In the genomic region with DNA sequence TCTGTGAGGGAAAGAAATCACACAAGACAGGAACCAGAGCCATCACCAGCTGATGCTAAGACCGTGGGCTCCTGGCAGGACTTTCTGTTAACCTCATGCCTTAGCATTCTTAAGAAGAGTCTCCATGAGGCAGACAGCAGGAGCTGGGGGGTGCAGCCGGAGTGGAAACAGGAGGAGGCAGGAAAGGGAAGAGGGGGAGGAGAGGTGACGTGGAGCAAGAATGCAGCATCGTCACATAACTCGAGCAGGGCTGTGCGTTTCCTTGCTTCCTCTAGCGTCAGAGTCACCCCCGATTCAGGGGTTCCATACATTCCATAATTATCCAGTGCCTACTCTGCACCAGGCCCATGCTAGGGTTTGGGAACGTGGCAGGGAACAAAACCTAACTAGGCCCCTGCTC, we compare ENCODE assay signal across 10 cellular contexts. TPM values are rescaled to one million over a fixed set of nuclear protein-coding genes. Genes with fewer than 3 reads are reported as not detected.
DNase-seq lines count a peak whose midpoint lies in the region; ATAC-seq and TF ChIP-seq lines count a peak whose summit lies in the region.
"Had no signal": no experiment of that assay in that cellular context is flagged by ENCODE, and none has a peak within 500 bp of the region (broad histone marks: within the 10 kb centered on the region; RNA-seq: fewer than 3 reads in every experiment).

No MANE protein-coding gene starts in this region.

- intact Hi-C loops in thyroid gland (cut with DNase I), result no loop called here

- H3K27ac ChIP-seq in thyroid gland, result peak overlapping the region; percentile 42 to 84 (median 79)

- H3K4me3 ChIP-seq in fibroblast of the aortic adventitia (ENCODE audit: low read depth, low read length), result no peak overlapping the region
- no peak overlapping the region for H3K4me3 ChIP-seq in thyroid gland (replicated peaks in 1 of 3)

- H3K27ac Mint-ChIP-seq in activated T-helper 17 cell treated with anti-CD3 and anti-CD28 coated beads, Interleukin-2, amount 50 U/mL, for 72 hours, result peak overlapping the region; percentile 50
- H3K27ac Mint-ChIP-seq in nephron progenitor cell, result peak overlapping the region; percentile 82
- H3K27ac Mint-ChIP-seq: activated CD4-positive, alpha-beta memory T cell treated with anti-CD3 and anti-CD28 coated beads, Interleukin-2, amount 10 ng/mL, durations not matched to agents 7 days and 5 days had no signal

- no peaks in the 10 kb centered on the region for H3K9me3 Mint-ChIP-seq in activated T-helper 17 cell treated with anti-CD3 and anti-CD28 coated beads, Interleukin-2, amount 50 U/mL, for 72 hours
- peaks cover 9% of the 10 kb centered on the region for H3K9me3 Mint-ChIP-seq in nephron progenitor cell
- H3K9me3 Mint-ChIP-seq: activated CD4-positive, alpha-beta memory T cell treated with anti-CD3 and anti-CD28 coated beads, Interleukin-2, amount 10 ng/mL, durations not matched to agents 7 days and 5 days had no signal

- WGBS in thyroid gland, 2 donors, result 72 to 73% methylated on average over 9 of the region's 9 CpGs

- no peak for TF ChIP-seq CTCF in fibroblast of the aortic adventitia (IDR thresholded peaks at IDR 0.05; ENCODE audit: insufficient read depth, low read length)
- no peak for TF ChIP-seq CTCF in nephron progenitor cell (IDR thresholded peaks at IDR 0.05)
- no peak for TF ChIP-seq CTCF in thyroid gland (IDR thresholded peaks at IDR 0.05)

- peaks cover 22 to 48% of the 10 kb centered on the region in 2 donors for H3K4me1 ChIP-seq in thyroid gland

- no peak overlapping the region for H3K4me3 Mint-ChIP-seq in activated T-helper 17 cell treated with anti-CD3 and anti-CD28 coated beads, Interleukin-2, amount 50 U/mL, for 72 hours
- no peak overlapping the region for H3K4me3 Mint-ChIP-seq in nephron progenitor cell
- H3K4me3 Mint-ChIP-seq: activated CD4-positive, alpha-beta memory T cell treated with anti-CD3 and anti-CD28 coated beads, Interleukin-2, amount 10 ng/mL, durations not matched to agents 7 days and 5 days had no signal

- H3K27me3 ChIP-seq in thyroid gland, result no peaks in the 10 kb centered on the region

- H3K27me3 Mint-ChIP-seq in activated T-helper 17 cell treated with anti-CD3 and anti-CD28 coated beads, Interleukin-2, amount 50 U/mL, for 72 hours, result no peaks in the 10 kb centered on the region
- H3K27me3 Mint-ChIP-seq in nephron progenitor cell (ENCODE audit: low read depth, poor library complexity), result no peaks in the 10 kb centered on the region
- H3K27me3 Mint-ChIP-seq: activated CD4-positive, alpha-beta memory T cell treated with anti-CD3 and anti-CD28 coated beads, Interleukin-2, amount 10 ng/mL, durations not matched to agents 7 days and 5 days had no signal

- H3K9me3 ChIP-seq in thyroid gland, result no peaks in the 10 kb centered on the region

- peaks cover 23% of the 10 kb centered on the region for H3K36me3 Mint-ChIP-seq in activated T-helper 17 cell treated with anti-CD3 and anti-CD28 coated beads, Interleukin-2, amount 50 U/mL, for 72 hours (ENCODE audit: low read depth)
- H3K36me3 Mint-ChIP-seq in nephron progenitor cell (ENCODE audit: low read depth), result peaks cover 39% of the 10 kb centered on the region

- peaks cover under 1% of the 10 kb centered on the region for H3K4me1 Mint-ChIP-seq in activated T-helper 17 cell treated with anti-CD3 and anti-CD28 coated beads, Interleukin-2, amount 50 U/mL, for 72 hours
- H3K4me1 Mint-ChIP-seq in nephron progenitor cell, result peaks cover 38% of the 10 kb centered on the region
- H3K4me1 Mint-ChIP-seq: activated CD4-positive, alpha-beta memory T cell treated with anti-CD3 and anti-CD28 coated beads, Interleukin-2, amount 10 ng/mL, durations not matched to agents 7 days and 5 days had no signal

- DNase-seq in fibroblast of the aortic adventitia (ENCODE audit: low read depth), result peak; percentile 67
- peak; percentile 33 for DNase-seq in nephron progenitor cell
- no peak for DNase-seq in thyroid gland
- no peak for DNase-seq in T-helper 2 cell
- no peak for DNase-seq in cerebellum (ENCODE audit: low spot score)
- DNase-seq in stimulated activated CD4-positive, alpha-beta T cell treated with anti-CD3 and anti-CD28 coated beads, Interleukin-2, amount 100 ng/mL, for 48 hours, result no peak
- DNase-seq in NCI-H774 (lab: John Stamatoyannopoulos, UW), result no peak
- DNase-seq: activated CD4-positive, alpha-beta memory T cell treated with anti-CD3 and anti-CD28 coated beads, Interleukin-2, amount 10 ng/mL, durations not matched to agents 7 days and 5 days; stimulated activated naive CD8-positive, alpha-beta T cell treated with anti-CD3 and anti-CD28 coated beads, Interleukin-15, Interleukin-2, amounts not matched to agents 100 U/mL and 50 U/mL, for 24 hours had no signal

- TF ChIP-seq POLR2A in thyroid gland (IDR thresholded peaks at IDR 0.05), result no peak

- peaks cover 0 to 5% of the 10 kb centered on the region in 2 donors for H3K36me3 ChIP-seq in thyroid gland

- no peak for ATAC-seq in activated T-helper 17 cell treated with anti-CD3 and anti-CD28 coated beads, Interleukin-2, amount 50 U/mL, for 72 hours (replicated peaks)
- ATAC-seq: stimulated activated naive CD8-positive, alpha-beta T cell treated with anti-CD3 and anti-CD28 coated beads, Interleukin-15, Interleukin-2, amounts not matched to agents 100 U/mL and 50 U/mL, for 24 hours had no signal

RNA-seq across cellular contexts. Expression of a gene that starts 53.7 kb away (rescaled TPM):
- total RNA-seq in activated T-helper 17 cell treated with anti-CD3 and anti-CD28 coated beads, Interleukin-2, amount 50 U/mL, for 72 hours, result 10 to 100 TPM; 34.0 to 35.7 TPM
- total RNA-seq in fibroblast of the aortic adventitia (ENCODE audit: low replicate concordance) (21.7 and 193 TPM in 2 replicates), thyroid gland (100 to 1,000 TPM; 156 to 214 (median 175) TPM), cerebellum (59.2 TPM)

Comparison
In these comparisons a context has a peak if more than half of its experiments do, and no peak if none do; other contexts are left out.
1. DNase-seq: peak in fibroblast of the aortic adventitia (single experiment) and nephron progenitor cell (single experiment); none in thyroid gland (0 of 2), T-helper 2 cell (0 of 5), cerebellum (single experiment), stimulated activated CD4-positive, alpha-beta T cell treated with anti-CD3 and anti-CD28 coated beads, Interleukin-2, amount 100 ng/mL, for 48 hours (0 of 2) and NCI-H774 (single experiment).